11 cellular contexts compared by ENCODE assay signal in the genomic region with DNA sequence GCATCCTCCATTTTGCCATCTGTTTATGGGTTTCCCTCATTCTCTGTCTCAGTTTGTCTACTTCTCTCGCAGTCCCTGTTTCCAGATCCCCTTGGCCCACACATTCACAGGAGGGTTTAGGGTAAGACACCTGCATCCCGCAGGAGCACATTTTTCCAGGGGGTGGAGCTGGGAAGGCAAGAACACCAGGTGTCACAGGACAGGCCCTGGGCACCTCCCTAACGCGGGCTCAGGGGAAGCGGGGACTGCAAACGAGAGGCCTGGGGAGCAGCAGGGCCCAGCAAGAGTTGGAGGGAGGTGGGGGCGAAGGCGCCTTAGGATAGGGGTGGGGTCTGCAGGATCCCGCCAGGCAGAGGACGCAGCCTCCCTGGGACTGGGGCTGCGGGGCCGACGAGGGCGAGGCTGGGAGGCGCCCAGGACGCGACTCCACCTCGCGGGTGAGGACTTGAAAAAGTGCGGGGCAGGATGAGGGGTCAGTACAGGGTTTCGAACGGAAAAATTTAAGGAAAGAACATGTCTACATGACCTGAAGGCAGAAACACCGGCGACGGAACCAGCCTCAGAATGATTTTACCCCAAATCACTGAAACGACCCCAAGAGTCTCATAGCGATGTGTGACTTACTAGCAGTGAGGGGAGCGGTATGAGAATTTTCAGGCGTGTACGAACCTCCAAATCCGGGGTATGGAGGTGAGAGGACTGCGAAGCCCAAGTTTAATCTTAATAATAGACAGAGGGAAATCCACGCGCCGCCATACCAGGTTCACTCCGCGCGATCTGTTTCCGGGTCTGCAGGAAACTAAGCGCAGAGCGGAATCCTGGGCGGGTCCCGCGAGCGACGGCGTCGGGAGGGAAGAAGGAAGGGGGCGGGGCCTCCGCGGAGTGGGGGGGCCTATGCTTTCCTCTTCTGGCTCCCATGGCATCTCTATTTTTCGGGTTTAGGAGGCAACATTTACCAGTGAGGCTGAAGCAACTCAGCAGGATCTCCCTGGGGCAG. TPM values are rescaled to one million over a fixed set of nuclear protein-coding genes. Genes with fewer than 3 reads are reported as not detected.
DNase-seq lines count a peak whose midpoint lies in the region; ATAC-seq and TF ChIP-seq lines count a peak whose summit lies in the region.
"Had no signal": no experiment of that assay in that cellular context is flagged by ENCODE, and none has a peak within 500 bp of the region (broad histone marks: within the 10 kb centered on the region; RNA-seq: fewer than 3 reads in every experiment).

No MANE protein-coding gene starts in this region.

- ATAC-seq in left lung = peak; percentile 79
- ATAC-seq in upper lobe of left lung (ENCODE audit: low FRiP score in 2 of 2) = peak in 1 of 2 donors; percentile 43
- no peak for ATAC-seq in HG02763 (IDR thresholded peaks at IDR 0.05; ENCODE audit: unreplicated experiment)

- H3K36me3 ChIP-seq in breast epithelium (no peaks in the 10 kb centered on the region), left lung (no peaks in the 10 kb centered on the region), upper lobe of left lung (no peaks in the 10 kb centered on the region)

- TF ChIP-seq CTCF in breast epithelium (IDR thresholded peaks at IDR 0.05) = no peak
- TF ChIP-seq CTCF in MCF 10A (IDR thresholded peaks at IDR 0.05; ENCODE audit: unreplicated experiment) = no peak
- peak; percentile 21 for TF ChIP-seq CTCF in chondrocyte (IDR thresholded peaks at IDR 0.05)
- no peak for TF ChIP-seq CTCF in left lung (IDR thresholded peaks at IDR 0.05)
- TF ChIP-seq CTCF in upper lobe of left lung (IDR thresholded peaks at IDR 0.05) = no peak

- TF ChIP-seq POLR2A in breast epithelium (IDR thresholded peaks at IDR 0.05) (no peak), upper lobe of left lung (IDR thresholded peaks at IDR 0.05) (no peak)

- no TSS peak for BruUV-seq in MCF 10A (replicated peaks; lab: Mats Ljungman, UMichigan)

- TF ChIP-seq EP300 in upper lobe of left lung (IDR thresholded peaks at IDR 0.05) = no peak

- H3K4me1 Mint-ChIP-seq in MCF 10A (ENCODE audit: insufficient read depth, unreplicated experiment) (no peaks in the 10 kb centered on the region), chondrocyte (ENCODE audit: low read depth) (peaks cover 12% of the 10 kb centered on the region)

- no peak overlapping the region for H3K27ac Mint-ChIP-seq in MCF 10A (ENCODE audit: low read depth, unreplicated experiment)
- H3K27ac Mint-ChIP-seq in chondrocyte (ENCODE audit: unreplicated experiment) = peak overlapping the region; percentile 81

- peaks cover 19 to 35% of the 10 kb centered on the region in 2 donors for H3K9me3 ChIP-seq in breast epithelium
- H3K9me3 ChIP-seq in left lung = peaks cover 0 to 94% of the 10 kb centered on the region in 2 donors
- H3K9me3 ChIP-seq in upper lobe of left lung = peaks cover 10 to 20% (median 17%) of the 10 kb centered on the region in 4 donors

- H3K4me3 ChIP-seq in breast epithelium (peak overlapping the region in 2 of 3 donors; percentile 36 to 58), left lung (peak overlapping the region; percentile 4 to 8), upper lobe of left lung (peak overlapping the region in 3 of 4 donors; percentile 12 to 15 (median 12))

- peaks cover 21% of the 10 kb centered on the region for H3K9me3 Mint-ChIP-seq in MCF 10A (ENCODE audit: unreplicated experiment)
- H3K9me3 Mint-ChIP-seq in chondrocyte (ENCODE audit: low read depth) = no peaks in the 10 kb centered on the region

- 23 to 42% methylated on average over 42 to 52 of the region's 52 CpGs for WGBS in upper lobe of left lung, 2 donors

- H3K27me3 ChIP-seq in breast epithelium = no peaks in the 10 kb centered on the region
- peaks cover 0 to 37% of the 10 kb centered on the region in 2 donors for H3K27me3 ChIP-seq in left lung
- H3K27me3 ChIP-seq in upper lobe of left lung = no peaks in the 10 kb centered on the region

- H3K27ac ChIP-seq in breast epithelium (no peak overlapping the region), left lung (no peak overlapping the region), upper lobe of left lung (no peak overlapping the region)

- H3K4me1 ChIP-seq in breast epithelium (no peaks in the 10 kb centered on the region), left lung (no peaks in the 10 kb centered on the region), upper lobe of left lung (no peaks in the 10 kb centered on the region)

- H3K27me3 Mint-ChIP-seq in MCF 10A (ENCODE audit: insufficient read depth, unreplicated experiment) = no peaks in the 10 kb centered on the region
- H3K27me3 Mint-ChIP-seq in chondrocyte (ENCODE audit: low read depth) = no peaks in the 10 kb centered on the region

- POLR2A ChIA-PET in MCF 10A (lab: Yijun Ruan, JAX) = no interaction called here

- no peak for DNase-seq in breast epithelium (ENCODE audit: low spot score in 2 of 2)
- no peak for DNase-seq in MCF 10A (ENCODE audit: unreplicated experiment)
- no peak for DNase-seq in chondrocyte (ENCODE audit: low spot score)
- peak; percentile 47 to 81 for DNase-seq in left lung
- peak in 1 of 2 donors; percentile 82 for DNase-seq in upper lobe of left lung
- no peak for DNase-seq in NCI-H748 treated with DMSO at 0.1 percent for 48 hours (lab: John Stamatoyannopoulos, UW)
- no peak for DNase-seq in stimulated activated CD4-positive, alpha-beta T cell treated with anti-CD3 and anti-CD28 coated beads, Interleukin-2, amount 100 ng/mL, for 24 hours
- DNase-seq: DND-41, NCI-H510A treated with DMSO at 0.1 percent for 48 hours had no signal

- CTCF ChIA-PET in MCF 10A (lab: Yijun Ruan, JAX) = no interaction called here

- H3K4me3 Mint-ChIP-seq in MCF 10A (ENCODE audit: unreplicated experiment) (no peak overlapping the region), chondrocyte (ENCODE audit: unreplicated experiment) (peak overlapping the region; percentile 83)

- intact Hi-C loops in breast epithelium (cut with DNase I; ENCODE audit: low total_unique reads) (no loop called here), MCF 10A (cut with micrococcal nuclease) (no loop called here), left lung (cut with DNase I) (no loop called here)

- H3K36me3 Mint-ChIP-seq in MCF 10A (ENCODE audit: insufficient read depth, unreplicated experiment) = no peaks in the 10 kb centered on the region
- H3K36me3 Mint-ChIP-seq in chondrocyte (ENCODE audit: low read depth) = peaks cover 1% of the 10 kb centered on the region

RNA-seq across cellular contexts. Expression of gene ERVV-2, which starts 7.1 kb away (rescaled TPM):
- total RNA-seq in breast epithelium (not detected), MCF 10A (2022) (not detected in 2 replicates), chondrocyte (not detected in 3 replicates), left lung (not detected), upper lobe of left lung (not detected)
- total RNA-seq: lower leg skin had no signal

RNA-seq across cellular contexts. Expression of gene ERVV-1, which starts 23.7 kb away (rescaled TPM):
- total RNA-seq in breast epithelium (not detected), MCF 10A (2022) (not detected in 2 replicates), chondrocyte (not detected in 3 replicates), left lung (not detected), upper lobe of left lung (not detected)
- total RNA-seq: lower leg skin had no signal

Comparison
In these comparisons a context has a peak if more than half of its experiments do, and no peak if none do; other contexts are left out.
1. DNase-seq: peak in left lung (2 of 2); none in breast epithelium (0 of 2), MCF 10A (single experiment), chondrocyte (single experiment), NCI-H748 treated with DMSO at 0.1 percent for 48 hours (single experiment) and stimulated activated CD4-positive, alpha-beta T cell treated with anti-CD3 and anti-CD28 coated beads, Interleukin-2, amount 100 ng/mL, for 24 hours (0 of 2).
2. Peak in every context shown above with its lines, with median percentiles within 50 percentile points of each other: H3K4me3 ChIP-seq.